In the genomic region with DNA sequence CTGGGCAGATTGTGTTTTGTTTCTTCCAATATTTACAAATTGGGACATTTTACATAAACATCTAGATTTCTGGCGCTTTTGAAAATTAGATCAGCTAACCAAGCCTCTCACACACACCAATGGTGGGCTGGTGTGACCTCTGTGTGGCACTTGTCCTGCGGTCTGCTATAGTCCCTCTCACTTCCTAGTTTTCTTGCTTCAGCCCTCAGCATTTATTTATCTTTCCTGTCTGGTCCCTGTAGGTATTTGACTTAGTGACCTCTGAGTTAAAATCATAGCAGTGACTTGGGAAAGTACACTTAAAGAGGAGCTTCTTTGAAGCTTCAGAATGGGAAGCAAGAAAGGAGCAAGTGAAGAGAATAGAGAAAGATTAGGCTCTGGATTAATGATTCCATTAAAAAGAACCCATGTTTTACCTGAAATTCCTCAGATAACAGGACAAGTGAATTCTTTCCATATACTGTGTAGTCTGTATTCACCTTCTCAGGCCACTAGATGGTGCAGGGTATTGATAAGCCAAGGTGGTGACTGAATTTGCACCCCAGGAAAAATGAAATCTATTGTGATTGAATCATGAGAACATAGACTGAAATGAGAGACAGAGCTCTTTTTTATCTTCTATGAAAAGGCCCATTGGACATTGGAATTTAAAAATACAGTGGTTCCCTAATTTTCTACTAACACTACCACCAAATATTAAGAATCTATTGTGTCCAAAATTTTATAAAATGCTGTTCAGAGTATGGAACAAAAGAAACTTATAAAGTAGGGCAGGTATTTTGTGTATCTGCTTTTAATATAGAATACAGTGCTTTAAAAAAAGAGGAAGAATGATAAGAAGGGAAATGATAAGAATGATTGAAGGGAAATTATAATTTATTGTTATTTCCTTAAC, we compare ENCODE assay signal across 8 cellular contexts. TPM values are rescaled to one million over a fixed set of nuclear protein-coding genes. Genes with fewer than 3 reads are reported as not detected.
A peak's percentile ranks its signal among the peaks of the same experiment; 100 is the strongest.
DNase-seq lines count a peak whose midpoint lies in the region; ATAC-seq and TF ChIP-seq lines count a peak whose summit lies in the region.

No MANE protein-coding gene starts in this region.

- peaks cover 2% of the 10 kb centered on the region for H3K27me3 Mint-ChIP-seq in glutamatergic neuron (ENCODE audit: unreplicated experiment)
- H3K27me3 Mint-ChIP-seq in mesothelial cell of epicardium (ENCODE audit: low read depth) = no peaks in the 10 kb centered on the region

- no peak overlapping the region for H3K4me3 ChIP-seq in AG04450 (ENCODE audit: low read depth, low read length)

- CTCF ChIA-PET in AG04450 (lab: Charles Lee) = interaction anchor here (0.6 to 4.8 kb wide), 10 partner anchors 9 to 176 kb away, joined by 3 to 51 read pairs (median 4); no protein-coding TSS in a partner anchor

- peak; percentile 56 for ATAC-seq in HG02798 (IDR thresholded peaks at IDR 0.05; ENCODE audit: poor library complexity, unreplicated experiment)

- TF ChIP-seq CTCF in AG04450 (IDR thresholded peaks at IDR 0.05; ENCODE audit: low read depth, low read length) (peak; percentile 66), GM10266 (IDR thresholded peaks at IDR 0.05; ENCODE audit: control insufficient read depth, insufficient read depth, low read depth, missing control alignments) (peak; percentile 70), glutamatergic neuron (IDR thresholded peaks at IDR 0.05; ENCODE audit: partially characterized antibody, unreplicated experiment) (peak; percentile 44), mesothelial cell of epicardium (IDR thresholded peaks at IDR 0.05; ENCODE audit: unreplicated experiment) (no peak)

- no peak overlapping the region for H3K27ac ChIP-seq in AG04450 (ENCODE audit: low read depth, low read length)

- no peaks in the 10 kb centered on the region for H3K9me3 ChIP-seq in AG04450 (ENCODE audit: control insufficient read depth, insufficient read depth, low read length)

- POLR2A ChIA-PET in AG04450 (lab: Yijun Ruan, JAX) = no interaction called here

- H3K36me3 Mint-ChIP-seq in glutamatergic neuron (ENCODE audit: unreplicated experiment) = no peaks in the 10 kb centered on the region
- H3K36me3 Mint-ChIP-seq in mesothelial cell of epicardium = no peaks in the 10 kb centered on the region

- DNase-seq in AG04450 (ENCODE audit: low read depth, low spot score) (no peak), GM10266 (ENCODE audit: extremely low spot score) (no peak), RKO (ENCODE audit: low spot score) (peak; percentile 32), glutamatergic neuron (no peak), GM19240 (ENCODE audit: insufficient read length, low spot score) (no peak), mesothelial cell of epicardium (ENCODE audit: low spot score in 2 of 2, unreplicated experiment in 2 of 2) (no peak), GDM1 (lab: John Stamatoyannopoulos, UW) (no peak)

- H3K4me3 Mint-ChIP-seq in glutamatergic neuron (ENCODE audit: unreplicated experiment) (no peak overlapping the region), mesothelial cell of epicardium (no peak overlapping the region)

- H3K27me3 ChIP-seq in AG04450 (ENCODE audit: control insufficient read depth, insufficient read depth, low read length) = peaks cover 15% of the 10 kb centered on the region

- H3K9me3 Mint-ChIP-seq in glutamatergic neuron (ENCODE audit: unreplicated experiment) (no peaks in the 10 kb centered on the region), mesothelial cell of epicardium (no peaks in the 10 kb centered on the region)

- H3K4me1 Mint-ChIP-seq in glutamatergic neuron (ENCODE audit: low read depth, unreplicated experiment) (no peaks in the 10 kb centered on the region), mesothelial cell of epicardium (peaks cover 13% of the 10 kb centered on the region)

- H3K27ac Mint-ChIP-seq in glutamatergic neuron (ENCODE audit: unreplicated experiment) (no peak overlapping the region), mesothelial cell of epicardium (no peak overlapping the region)

RNA-seq across cellular contexts. Expression of gene DIPK1A, which starts 7.1 kb away (rescaled TPM):
- 35.9 and 50.8 TPM in 2 replicates for polyA plus RNA-seq in AG04450 (2011; rRNA removed)
- polyA minus RNA-seq in AG04450 (2011; rRNA and poly(A)+ RNA removed) = 9.5 and 19.9 TPM in 2 replicates
- 7.2 TPM for total RNA-seq in glutamatergic neuron (ENCODE audit: unreplicated experiment)
- total RNA-seq in mesothelial cell of epicardium = 11.8 to 13.8 TPM (median 12.3 TPM) in 3 replicates
